In the genomic region with DNA sequence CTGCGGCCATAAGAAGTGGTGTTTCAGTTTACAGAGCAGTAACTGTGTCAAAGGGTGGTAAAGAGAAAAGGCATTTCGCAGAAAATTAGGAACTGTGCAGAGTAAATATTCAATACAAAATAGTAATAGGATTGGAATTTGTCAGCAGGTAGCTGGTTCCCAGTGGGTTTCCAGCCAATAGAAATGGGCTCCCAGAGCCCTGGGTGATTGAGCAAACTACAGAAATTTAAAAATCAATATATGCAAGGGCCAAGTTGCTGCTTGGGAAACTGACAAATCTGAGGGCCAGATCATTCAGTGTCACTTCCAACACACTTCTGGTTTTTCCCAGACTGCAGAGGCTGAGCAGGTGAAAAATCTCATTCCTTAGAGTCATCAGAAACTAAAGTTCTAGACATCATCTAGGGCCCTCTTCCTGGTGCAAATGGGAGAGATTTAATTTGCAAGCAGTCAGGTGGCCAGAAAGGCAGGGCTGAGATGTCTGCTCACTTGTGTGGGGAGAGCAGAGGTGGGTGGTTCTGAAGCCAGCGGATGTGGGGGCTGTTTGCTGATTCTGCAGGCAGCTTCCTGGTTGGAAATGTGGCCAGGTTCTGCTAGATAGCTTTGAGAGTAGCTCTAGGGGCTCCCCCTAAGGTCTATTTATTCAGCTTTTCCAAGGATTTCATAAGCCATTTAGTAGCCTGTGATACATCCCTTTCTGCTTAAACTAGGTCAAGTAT, we compare ENCODE assay signal across 12 cellular contexts.
DNase-seq lines count a peak whose midpoint lies in the region; ATAC-seq and FAIRE-seq lines count a peak whose summit lies in the region.
"Had no signal": no experiment of that assay in that cellular context is flagged by ENCODE, and none has a peak within 500 bp of the region (broad histone marks: within the 10 kb centered on the region; RNA-seq: fewer than 3 reads in every experiment).

No MANE protein-coding gene starts in this region.

- H3K4me3 Mint-ChIP-seq in activated CD4-positive, alpha-beta T cell treated with anti-CD3 and anti-CD28 coated beads, Interleukin-2, amount 10 ng/mL, durations not matched to agents 7 days and 5 days: peak overlapping the region; percentile 30
- H3K4me3 Mint-ChIP-seq in activated naive CD8-positive, alpha-beta T cell treated with anti-CD3 and anti-CD28 coated beads, Interleukin-2, amount 10 ng/mL, durations not matched to agents 7 days and 5 days: peak overlapping the region; percentile 24
- H3K4me3 Mint-ChIP-seq: activated B cell treated with CpG ODN at 0.5 μM for 24 hours; natural killer cell treated with Interleukin-12 subunit alpha and Interleukin-12 subunit beta and Interleukin-15 and Interleukin-18, amount 100 ng/mL, for 72 hours had no signal

- POLR2A ChIA-PET in activated CD4-positive, alpha-beta T cell treated with anti-CD3 and anti-CD28 coated beads, Interleukin-2, amount 10 ng/mL, durations not matched to agents 7 days and 5 days (lab: Charles Lee): no interaction called here
- POLR2A ChIA-PET in activated naive CD8-positive, alpha-beta T cell treated with anti-CD3 and anti-CD28 coated beads, Interleukin-2, amount 10 ng/mL, durations not matched to agents 7 days and 5 days (lab: Charles Lee): interaction anchor here (0.9 to 1.4 kb wide), 5 partner anchors 8 to 168 kb away, joined by 3 to 4 read pairs (median 3); no protein-coding TSS in a partner anchor

- H3K27ac Mint-ChIP-seq in activated CD4-positive, alpha-beta T cell treated with anti-CD3 and anti-CD28 coated beads, Interleukin-2, amount 10 ng/mL, durations not matched to agents 7 days and 5 days: peak overlapping the region; percentile 87
- peak overlapping the region; percentile 90 for H3K27ac Mint-ChIP-seq in activated naive CD8-positive, alpha-beta T cell treated with anti-CD3 and anti-CD28 coated beads, Interleukin-2, amount 10 ng/mL, durations not matched to agents 7 days and 5 days
- H3K27ac Mint-ChIP-seq: activated B cell treated with CpG ODN at 0.5 μM for 24 hours had no signal

- H3K27me3 Mint-ChIP-seq in activated CD4-positive, alpha-beta T cell treated with anti-CD3 and anti-CD28 coated beads, Interleukin-2, amount 10 ng/mL, durations not matched to agents 7 days and 5 days: no peaks in the 10 kb centered on the region
- no peaks in the 10 kb centered on the region for H3K27me3 Mint-ChIP-seq in activated naive CD8-positive, alpha-beta T cell treated with anti-CD3 and anti-CD28 coated beads, Interleukin-2, amount 10 ng/mL, durations not matched to agents 7 days and 5 days
- H3K27me3 Mint-ChIP-seq: activated B cell treated with CpG ODN at 0.5 μM for 24 hours had no signal

- no peak for FAIRE-seq in HTR-8/SVneo (lab: Jason Lieb, UNC)

- peaks cover 5% of the 10 kb centered on the region for H3K9me3 Mint-ChIP-seq in activated CD4-positive, alpha-beta T cell treated with anti-CD3 and anti-CD28 coated beads, Interleukin-2, amount 10 ng/mL, durations not matched to agents 7 days and 5 days
- H3K9me3 Mint-ChIP-seq in activated naive CD8-positive, alpha-beta T cell treated with anti-CD3 and anti-CD28 coated beads, Interleukin-2, amount 10 ng/mL, durations not matched to agents 7 days and 5 days: peaks cover 3% of the 10 kb centered on the region

- peaks cover 7% of the 10 kb centered on the region for H3K36me3 Mint-ChIP-seq in activated CD4-positive, alpha-beta T cell treated with anti-CD3 and anti-CD28 coated beads, Interleukin-2, amount 10 ng/mL, durations not matched to agents 7 days and 5 days (ENCODE audit: low read depth)
- H3K36me3 Mint-ChIP-seq in activated naive CD8-positive, alpha-beta T cell treated with anti-CD3 and anti-CD28 coated beads, Interleukin-2, amount 10 ng/mL, durations not matched to agents 7 days and 5 days: peaks cover 5% of the 10 kb centered on the region
- H3K36me3 Mint-ChIP-seq: natural killer cell treated with Interleukin-12 subunit alpha and Interleukin-12 subunit beta and Interleukin-15 and Interleukin-18, amount 100 ng/mL, for 72 hours had no signal

- peak; percentile 12 for DNase-seq in HT1080 (ENCODE audit: low read depth)
- peak; percentile 76 for DNase-seq in activated CD4-positive, alpha-beta T cell treated with anti-CD3 and anti-CD28 coated beads, Interleukin-2, amount 10 ng/mL, durations not matched to agents 7 days and 5 days
- peak; percentile 72 for DNase-seq in activated naive CD8-positive, alpha-beta T cell treated with anti-CD3 and anti-CD28 coated beads, Interleukin-2, amount 10 ng/mL, durations not matched to agents 7 days and 5 days
- peak in 2 of 3 experiments; percentile 11 to 57 for DNase-seq in stimulated activated CD4-positive, alpha-beta T cell treated with anti-CD3 and anti-CD28 coated beads, TNF-alpha, amount 100 ng/mL, for 24 hours (ENCODE audit: low read depth in 3 of 3)
- DNase-seq in iPS-NIHi11 (ENCODE audit: low spot score): no peak
- no peak for DNase-seq in HTR-8/SVneo (ENCODE audit: insufficient read length, low spot score)
- DNase-seq: activated B cell treated with CpG ODN at 0.5 μM for 24 hours, COR-L47, NCI-H82 had no signal

- peaks cover 49% of the 10 kb centered on the region for H3K4me1 Mint-ChIP-seq in activated CD4-positive, alpha-beta T cell treated with anti-CD3 and anti-CD28 coated beads, Interleukin-2, amount 10 ng/mL, durations not matched to agents 7 days and 5 days
- peaks cover 45% of the 10 kb centered on the region for H3K4me1 Mint-ChIP-seq in activated naive CD8-positive, alpha-beta T cell treated with anti-CD3 and anti-CD28 coated beads, Interleukin-2, amount 10 ng/mL, durations not matched to agents 7 days and 5 days
- H3K4me1 Mint-ChIP-seq: activated B cell treated with CpG ODN at 0.5 μM for 24 hours had no signal

- peak; percentile 86 for ATAC-seq in activated naive CD8-positive, alpha-beta T cell treated with anti-CD3 and anti-CD28 coated beads, Interleukin-2, amount 10 ng/mL, durations not matched to agents 7 days and 5 days (ENCODE audit: low read depth)
- ATAC-seq in GM18907 (IDR thresholded peaks at IDR 0.05; ENCODE audit: unreplicated experiment): no peak
- no peak for ATAC-seq in HG02970 (IDR thresholded peaks at IDR 0.05; ENCODE audit: low FRiP score, unreplicated experiment)
- ATAC-seq: natural killer cell treated with Interleukin-12 subunit alpha and Interleukin-12 subunit beta and Interleukin-15 and Interleukin-18, amount 100 ng/mL, for 72 hours had no signal

- CTCF ChIA-PET in activated CD4-positive, alpha-beta T cell treated with anti-CD3 and anti-CD28 coated beads, Interleukin-2, amount 10 ng/mL, durations not matched to agents 7 days and 5 days (lab: Charles Lee): interaction anchor here (1.6 to 2.0 kb wide), 2 partner anchors 13 to 20 kb away, joined by 6 to 7 read pairs; no protein-coding TSS in a partner anchor

Comparison
In these comparisons a context has a peak if more than half of its experiments do, and no peak if none do; other contexts are left out.
1. DNase-seq: peak in HT1080 (single experiment), activated CD4-positive, alpha-beta T cell treated with anti-CD3 and anti-CD28 coated beads, Interleukin-2, amount 10 ng/mL, durations not matched to agents 7 days and 5 days (single experiment), activated naive CD8-positive, alpha-beta T cell treated with anti-CD3 and anti-CD28 coated beads, Interleukin-2, amount 10 ng/mL, durations not matched to agents 7 days and 5 days (single experiment) and stimulated activated CD4-positive, alpha-beta T cell treated with anti-CD3 and anti-CD28 coated beads, TNF-alpha, amount 100 ng/mL, for 24 hours (2 of 3); none in iPS-NIHi11 (single experiment) and HTR-8/SVneo (single experiment).